ENCODE assay signal across 8 cellular contexts in genomic region chr12:49089831-49090773, GRCh38. TPM values are rescaled to one million over a fixed set of nuclear protein-coding genes. Genes with fewer than 3 reads are reported as not detected.
DNase-seq lines count a peak whose midpoint lies in the region; ATAC-seq, FAIRE-seq and TF ChIP-seq lines count a peak whose summit lies in the region.

No MANE protein-coding gene starts in this region.

- H3K36me3 ChIP-seq in HepG2 (replicated peaks in 1 of 2; ENCODE audit: control insufficient read depth in 1 of 2, insufficient read depth in 2 of 2, low read length in 2 of 2): no peaks in the 10 kb centered on the region

- no peak overlapping the region for H3K9ac ChIP-seq in HepG2 (ENCODE audit: insufficient read depth, low read depth, low read length)

- WGBS in HepG2 (ENCODE audit: low lambda C conversion rate): 19% methylated on average over 23 of the region's 87 CpGs

- no peaks in the 10 kb centered on the region for H3K9me3 ChIP-seq in HepG2 (ENCODE audit: low read length)

- POLR2A ChIA-PET in RWPE1 (lab: Yijun Ruan, JAX; ENCODE audit: low non-redundant PET): no interaction called here
- POLR2A ChIA-PET in HepG2 (lab: Yijun Ruan, JAX): no interaction called here

- no peak for TF ChIP-seq EP300 in HepG2 (IDR thresholded peaks at IDR 0.05; ENCODE audit: low read depth in 2 of 2, low read length in 2 of 2)
- TF ChIP-seq EP300 in HepG2 (CRISPR knock-in tag; IDR thresholded peaks at IDR 0.05; ENCODE audit: borderline replicate concordance): no peak

- peaks cover 12 to 70% of the 10 kb centered on the region in 2 experiments; a peak in 4 of 5 replicates for H3K27me3 ChIP-seq in HepG2 (ENCODE audit: control insufficient read depth in 1 of 2, insufficient read depth in 2 of 2, low read length in 2 of 2)

- no peak for TF ChIP-seq RAD21 in HepG2 (CRISPR knock-in tag; IDR thresholded peaks at IDR 0.05)

- no TSS peak for BruUV-seq in HepG2 (replicated peaks; lab: Mats Ljungman, UMichigan)

- H4K20me1 ChIP-seq in HepG2 (ENCODE audit: insufficient read depth, low read length): no peaks in the 10 kb centered on the region

- H3K4me2 ChIP-seq in HepG2 (ENCODE audit: low read depth, low read length): peak overlapping the region; percentile 59

- ATAC-seq in HepG2: peak; percentile 24

- in situ Hi-C loops in HepG2 (cut with HindIII; ENCODE audit: extremely low pct_ligation_motif_present, low pct_unique_long_range_greater_than_20kb): no loop called here

- intact Hi-C loops in HepG2 (cut with micrococcal nuclease; ENCODE audit: unreplicated experiment): no loop called here

- peaks cover 52% of the 10 kb centered on the region for H3K4me1 ChIP-seq in HepG2 (ENCODE audit: insufficient read depth, low read length)

- FAIRE-seq in HepG2 (lab: Jason Lieb, UNC): no peak

- TF ChIP-seq POLR2A in HepG2 (IDR thresholded peaks at IDR 0.05; ENCODE audit: insufficient read depth in 1 of 2, low read depth in 2 of 2, low read length in 2 of 2): no peak

- H3K79me2 ChIP-seq in HepG2 (ENCODE audit: insufficient read depth, low read length): no peaks in the 10 kb centered on the region

- TF ChIP-seq CTCF in RWPE1 (conservative IDR thresholded peaks at IDR 0.05; ENCODE audit: low read depth): peak; percentile 26
- peak; percentile 16 for TF ChIP-seq CTCF in cardiac fibroblast (IDR thresholded peaks at IDR 0.05; ENCODE audit: low read depth, low read length)
- TF ChIP-seq CTCF in HepG2 (CRISPR knock-in tag; IDR thresholded peaks at IDR 0.05): peak; percentile 44

- H3K27ac ChIP-seq in RWPE1 (no peak overlapping the region), HepG2 (ENCODE audit: extremely low read length, insufficient read depth, low read length) (no peak overlapping the region), substantia nigra (ENCODE audit: low read depth, low read length, poor library complexity, severe bottlenecking) (peak overlapping the region; percentile 26)

- DNase-seq in NCI-H510A treated with DMSO at 0.1 percent for 48 hours (lab: John Stamatoyannopoulos, UW) (peak; percentile 10), NCI-H510A (lab: John Stamatoyannopoulos, UW) (no peak), RWPE1 (ENCODE audit: low spot score) (no peak), cardiac fibroblast (ENCODE audit: low read depth in 2 of 2) (peak; percentile 58 to 59), HepG2 (ENCODE audit: low spot score) (no peak), substantia nigra (lab: John Stamatoyannopoulos, UW) (peak in 14 of 49 donors; percentile 7 to 55 (median 22)), D341Med (ENCODE audit: low spot score) (no peak), GM19238 (ENCODE audit: insufficient read length, low spot score) (no peak)

- CTCF ChIA-PET in RWPE1 (lab: Yijun Ruan, JAX): interaction anchor here (0.8 to 4.3 kb wide), 6 partner anchors 10 to 145 kb away, joined by 3 to 65 read pairs (median 19); partner anchors contain the start of gene LMBR1L
- CTCF ChIA-PET in HepG2 (lab: Yijun Ruan, JAX; ENCODE audit: low intra/inter-chr PET ratio, low total read pairs): interaction anchor here (3.0 kb wide), 1 partner anchor 30 kb away, joined by 30 read pairs; no protein-coding TSS in a partner anchor

- no peak overlapping the region for H2AFZ ChIP-seq in HepG2 (ENCODE audit: low read length)

- H3K4me3 ChIP-seq in cardiac fibroblast (replicated peaks in 1 of 2; ENCODE audit: low read depth in 2 of 2, low read length in 2 of 2) (peak overlapping the region; percentile 38 to 43), HepG2 (replicated peaks in 1 of 3; ENCODE audit: insufficient read depth in 1 of 3, low read depth in 2 of 3, low read length in 3 of 3) (peak overlapping the region in 1 of 3 experiments; percentile 51; a peak in 1 of 6 replicates)

RNA-seq across cellular contexts. Expression of gene DHH, which starts 4.5 kb away (rescaled TPM):
- not detected in 2 replicates for total RNA-seq in HepG2 (2016; rRNA removed; fragmentation: Illumina TruSeq; extraction: Trizol)
- total RNA-seq in HepG2 (2016; cell fraction: cytosol; rRNA removed; fragmentation: Illumina TruSeq; extraction: Trizol; ENCODE audit: low read depth): not detected in 2 replicates
- not detected in 2 replicates for total RNA-seq in HepG2 (2016; cell fraction: insoluble cytoplasmic fraction; rRNA removed; fragmentation: Illumina TruSeq; extraction: Trizol)
- total RNA-seq in HepG2 (2016; cell fraction: membrane; rRNA removed; fragmentation: Illumina TruSeq; extraction: Trizol): not detected in 2 replicates
- total RNA-seq in HepG2 (2016; cell fraction: nucleus; rRNA removed; fragmentation: Illumina TruSeq; extraction: Trizol): not detected in 2 replicates
- not detected in 2 replicates for polyA plus RNA-seq in HepG2 (2011; rRNA removed)
- not detected in 2 replicates for polyA plus RNA-seq in HepG2 (2011; cell fraction: cytosol; rRNA removed)
- 0.03 and 0.10 TPM in 2 replicates for polyA plus RNA-seq in HepG2 (2011; cell fraction: nucleus; rRNA removed)
- polyA plus RNA-seq in HepG2 (2012): not detected in 2 replicates
- polyA plus RNA-seq in HepG2 (2016; cell fraction: cytosol; fragmentation: Illumina TruSeq; extraction: Trizol; ENCODE audit: low read depth): not detected in 2 replicates
- not detected in 2 replicates for polyA plus RNA-seq in HepG2 (2016; cell fraction: insoluble cytoplasmic fraction; fragmentation: Illumina TruSeq; extraction: Trizol; ENCODE audit: low read depth)
- polyA plus RNA-seq in HepG2 (2016; cell fraction: membrane; fragmentation: Illumina TruSeq; extraction: Trizol; ENCODE audit: low read depth): not detected in 2 replicates
- not detected in 2 replicates for polyA plus RNA-seq in HepG2 (2016; cell fraction: nucleus; fragmentation: Illumina TruSeq; extraction: Trizol; ENCODE audit: insufficient read depth, low read depth)
- polyA minus RNA-seq in HepG2 (2011; rRNA and poly(A)+ RNA removed; ENCODE audit: low replicate concordance): 0.07 TPM in 1 of 2 replicates, not detected in the other
- not detected in 2 replicates for polyA minus RNA-seq in HepG2 (2011; cell fraction: cytosol; rRNA and poly(A)+ RNA removed)
- 0.12 TPM in 1 of 2 replicates, not detected in the other for polyA minus RNA-seq in HepG2 (2011; cell fraction: nucleus; rRNA and poly(A)+ RNA removed)

RNA-seq across cellular contexts. Expression of gene RHEBL1, which starts 20.3 kb away (rescaled TPM):
- total RNA-seq in HepG2 (2016; rRNA removed; fragmentation: Illumina TruSeq; extraction: Trizol): 1.4 and 1.6 TPM in 2 replicates
- 0.71 and 0.79 TPM in 2 replicates for total RNA-seq in HepG2 (2016; cell fraction: cytosol; rRNA removed; fragmentation: Illumina TruSeq; extraction: Trizol; ENCODE audit: low read depth)
- total RNA-seq in HepG2 (2016; cell fraction: insoluble cytoplasmic fraction; rRNA removed; fragmentation: Illumina TruSeq; extraction: Trizol): 1.5 and 1.9 TPM in 2 replicates
- 0.62 and 1.0 TPM in 2 replicates for total RNA-seq in HepG2 (2016; cell fraction: membrane; rRNA removed; fragmentation: Illumina TruSeq; extraction: Trizol)
- 0.75 and 1.0 TPM in 2 replicates for total RNA-seq in HepG2 (2016; cell fraction: nucleus; rRNA removed; fragmentation: Illumina TruSeq; extraction: Trizol)
- polyA plus RNA-seq in HepG2 (2011; rRNA removed): 2.5 and 2.9 TPM in 2 replicates
- 2.7 and 2.8 TPM in 2 replicates for polyA plus RNA-seq in HepG2 (2011; cell fraction: cytosol; rRNA removed)
- polyA plus RNA-seq in HepG2 (2011; cell fraction: nucleus; rRNA removed): 2.0 and 2.7 TPM in 2 replicates
- 2.3 and 3.2 TPM in 2 replicates for polyA plus RNA-seq in HepG2 (2012)
- polyA plus RNA-seq in HepG2 (2016; cell fraction: cytosol; fragmentation: Illumina TruSeq; extraction: Trizol; ENCODE audit: low read depth): 0.21 and 0.42 TPM in 2 replicates
- 1.2 and 1.3 TPM in 2 replicates for polyA plus RNA-seq in HepG2 (2016; cell fraction: insoluble cytoplasmic fraction; fragmentation: Illumina TruSeq; extraction: Trizol; ENCODE audit: low read depth)
- polyA plus RNA-seq in HepG2 (2016; cell fraction: membrane; fragmentation: Illumina TruSeq; extraction: Trizol; ENCODE audit: low read depth): 0.52 and 0.79 TPM in 2 replicates
- polyA plus RNA-seq in HepG2 (2016; cell fraction: nucleus; fragmentation: Illumina TruSeq; extraction: Trizol; ENCODE audit: insufficient read depth, low read depth): 1.3 and 1.8 TPM in 2 replicates
- polyA minus RNA-seq in HepG2 (2011; rRNA and poly(A)+ RNA removed; ENCODE audit: low replicate concordance): 4.3 TPM in 2 replicates
- polyA minus RNA-seq in HepG2 (2011; cell fraction: cytosol; rRNA and poly(A)+ RNA removed): 0.88 and 0.89 TPM in 2 replicates
- 0.62 and 0.90 TPM in 2 replicates for polyA minus RNA-seq in HepG2 (2011; cell fraction: nucleus; rRNA and poly(A)+ RNA removed)

RNA-seq across cellular contexts. Expression of gene LMBR1L, which starts 20.5 kb away (rescaled TPM):
- total RNA-seq in HepG2 (2016; rRNA removed; fragmentation: Illumina TruSeq; extraction: Trizol): 7.3 and 12.2 TPM in 2 replicates
- total RNA-seq in HepG2 (2016; cell fraction: cytosol; rRNA removed; fragmentation: Illumina TruSeq; extraction: Trizol; ENCODE audit: low read depth): 9.1 and 9.7 TPM in 2 replicates
- total RNA-seq in HepG2 (2016; cell fraction: insoluble cytoplasmic fraction; rRNA removed; fragmentation: Illumina TruSeq; extraction: Trizol): 5.5 and 14.0 TPM in 2 replicates
- total RNA-seq in HepG2 (2016; cell fraction: membrane; rRNA removed; fragmentation: Illumina TruSeq; extraction: Trizol): 8.8 and 9.7 TPM in 2 replicates
- total RNA-seq in HepG2 (2016; cell fraction: nucleus; rRNA removed; fragmentation: Illumina TruSeq; extraction: Trizol): 21.8 and 27.5 TPM in 2 replicates
- polyA plus RNA-seq in HepG2 (2011; rRNA removed): 65.9 and 79.6 TPM in 2 replicates
- polyA plus RNA-seq in HepG2 (2011; cell fraction: cytosol; rRNA removed): 25.4 and 26.4 TPM in 2 replicates
- 362 and 407 TPM in 2 replicates for polyA plus RNA-seq in HepG2 (2011; cell fraction: nucleus; rRNA removed)
- polyA plus RNA-seq in HepG2 (2012): 51.5 and 57.5 TPM in 2 replicates
- 2.1 and 2.4 TPM in 2 replicates for polyA plus RNA-seq in HepG2 (2016; cell fraction: cytosol; fragmentation: Illumina TruSeq; extraction: Trizol; ENCODE audit: low read depth)
- polyA plus RNA-seq in HepG2 (2016; cell fraction: insoluble cytoplasmic fraction; fragmentation: Illumina TruSeq; extraction: Trizol; ENCODE audit: low read depth): 4.7 TPM in 2 replicates
- 5.1 and 8.4 TPM in 2 replicates for polyA plus RNA-seq in HepG2 (2016; cell fraction: membrane; fragmentation: Illumina TruSeq; extraction: Trizol; ENCODE audit: low read depth)
- 41.9 and 51.4 TPM in 2 replicates for polyA plus RNA-seq in HepG2 (2016; cell fraction: nucleus; fragmentation: Illumina TruSeq; extraction: Trizol; ENCODE audit: insufficient read depth, low read depth)
- polyA minus RNA-seq in HepG2 (2011; rRNA and poly(A)+ RNA removed; ENCODE audit: low replicate concordance): 29.1 and 80.1 TPM in 2 replicates
- 14.6 and 15.4 TPM in 2 replicates for polyA minus RNA-seq in HepG2 (2011; cell fraction: cytosol; rRNA and poly(A)+ RNA removed)
- 87.2 and 109 TPM in 2 replicates for polyA minus RNA-seq in HepG2 (2011; cell fraction: nucleus; rRNA and poly(A)+ RNA removed)

RNA-seq across cellular contexts. Expression of gene KMT2D, which starts 29.5 kb away (rescaled TPM):
- 10.4 and 25.7 TPM in 2 replicates for total RNA-seq in HepG2 (2016; rRNA removed; fragmentation: Illumina TruSeq; extraction: Trizol)
- total RNA-seq in HepG2 (2016; cell fraction: cytosol; rRNA removed; fragmentation: Illumina TruSeq; extraction: Trizol; ENCODE audit: low read depth): 3.8 and 5.1 TPM in 2 replicates
- 9.4 and 20.2 TPM in 2 replicates for total RNA-seq in HepG2 (2016; cell fraction: insoluble cytoplasmic fraction; rRNA removed; fragmentation: Illumina TruSeq; extraction: Trizol)
- total RNA-seq in HepG2 (2016; cell fraction: membrane; rRNA removed; fragmentation: Illumina TruSeq; extraction: Trizol): 7.5 and 9.1 TPM in 2 replicates
- total RNA-seq in HepG2 (2016; cell fraction: nucleus; rRNA removed; fragmentation: Illumina TruSeq; extraction: Trizol): 25.5 and 28.3 TPM in 2 replicates
- 8.1 and 8.2 TPM in 2 replicates for polyA plus RNA-seq in HepG2 (2011; rRNA removed)
- polyA plus RNA-seq in HepG2 (2011; cell fraction: cytosol; rRNA removed): 5.0 and 6.5 TPM in 2 replicates
- 41.1 and 48.4 TPM in 2 replicates for polyA plus RNA-seq in HepG2 (2011; cell fraction: nucleus; rRNA removed)
- polyA plus RNA-seq in HepG2 (2012): 20.0 and 20.6 TPM in 2 replicates
- 0.52 and 0.66 TPM in 2 replicates for polyA plus RNA-seq in HepG2 (2016; cell fraction: cytosol; fragmentation: Illumina TruSeq; extraction: Trizol; ENCODE audit: low read depth)
- 18.4 and 23.1 TPM in 2 replicates for polyA plus RNA-seq in HepG2 (2016; cell fraction: insoluble cytoplasmic fraction; fragmentation: Illumina TruSeq; extraction: Trizol; ENCODE audit: low read depth)
- polyA plus RNA-seq in HepG2 (2016; cell fraction: membrane; fragmentation: Illumina TruSeq; extraction: Trizol; ENCODE audit: low read depth): 1.3 and 2.4 TPM in 2 replicates
- 78.2 and 102 TPM in 2 replicates for polyA plus RNA-seq in HepG2 (2016; cell fraction: nucleus; fragmentation: Illumina TruSeq; extraction: Trizol; ENCODE audit: insufficient read depth, low read depth)
- 12.2 and 28.0 TPM in 2 replicates for polyA minus RNA-seq in HepG2 (2011; rRNA and poly(A)+ RNA removed; ENCODE audit: low replicate concordance)
- 19.4 and 23.5 TPM in 2 replicates for polyA minus RNA-seq in HepG2 (2011; cell fraction: cytosol; rRNA and poly(A)+ RNA removed)
- 32.2 and 33.3 TPM in 2 replicates for polyA minus RNA-seq in HepG2 (2011; cell fraction: nucleus; rRNA and poly(A)+ RNA removed)

RNA-seq across cellular contexts. Expression of gene TUBA1B, which starts 41.1 kb away (rescaled TPM):
- total RNA-seq in HepG2 (2016; rRNA removed; fragmentation: Illumina TruSeq; extraction: Trizol): 1,275 and 1,742 TPM in 2 replicates
- 206 and 211 TPM in 2 replicates for total RNA-seq in HepG2 (2016; cell fraction: cytosol; rRNA removed; fragmentation: Illumina TruSeq; extraction: Trizol; ENCODE audit: low read depth)
- 1,254 and 1,746 TPM in 2 replicates for total RNA-seq in HepG2 (2016; cell fraction: insoluble cytoplasmic fraction; rRNA removed; fragmentation: Illumina TruSeq; extraction: Trizol)
- 303 and 313 TPM in 2 replicates for total RNA-seq in HepG2 (2016; cell fraction: membrane; rRNA removed; fragmentation: Illumina TruSeq; extraction: Trizol)
- total RNA-seq in HepG2 (2016; cell fraction: nucleus; rRNA removed; fragmentation: Illumina TruSeq; extraction: Trizol): 412 and 422 TPM in 2 replicates
- polyA plus RNA-seq in HepG2 (2011; rRNA removed): 1,008 and 1,353 TPM in 2 replicates
- 1,199 and 1,413 TPM in 2 replicates for polyA plus RNA-seq in HepG2 (2011; cell fraction: cytosol; rRNA removed)
- polyA plus RNA-seq in HepG2 (2011; cell fraction: nucleus; rRNA removed): 271 and 295 TPM in 2 replicates
- polyA plus RNA-seq in HepG2 (2012): 414 and 527 TPM in 2 replicates
- polyA plus RNA-seq in HepG2 (2016; cell fraction: cytosol; fragmentation: Illumina TruSeq; extraction: Trizol; ENCODE audit: low read depth): 236 and 258 TPM in 2 replicates
- polyA plus RNA-seq in HepG2 (2016; cell fraction: insoluble cytoplasmic fraction; fragmentation: Illumina TruSeq; extraction: Trizol; ENCODE audit: low read depth): 2,014 and 2,064 TPM in 2 replicates
- 268 and 293 TPM in 2 replicates for polyA plus RNA-seq in HepG2 (2016; cell fraction: membrane; fragmentation: Illumina TruSeq; extraction: Trizol; ENCODE audit: low read depth)
- 567 and 603 TPM in 2 replicates for polyA plus RNA-seq in HepG2 (2016; cell fraction: nucleus; fragmentation: Illumina TruSeq; extraction: Trizol; ENCODE audit: insufficient read depth, low read depth)
- polyA minus RNA-seq in HepG2 (2011; rRNA and poly(A)+ RNA removed; ENCODE audit: low replicate concordance): 2,124 and 7,641 TPM in 2 replicates
- polyA minus RNA-seq in HepG2 (2011; cell fraction: cytosol; rRNA and poly(A)+ RNA removed): 381 and 450 TPM in 2 replicates
- 183 and 194 TPM in 2 replicates for polyA minus RNA-seq in HepG2 (2011; cell fraction: nucleus; rRNA and poly(A)+ RNA removed)

Comparison
In these comparisons a context has a peak if more than half of its experiments do, and no peak if none do; other contexts are left out.
1. DNase-seq: peak in NCI-H510A treated with DMSO at 0.1 percent for 48 hours (single experiment) and cardiac fibroblast (2 of 2); none in NCI-H510A (single experiment), RWPE1 (single experiment), HepG2 (single experiment), D341Med (single experiment) and GM19238 (single experiment).
2. Peak in every context shown above with its lines, with median percentiles within 50 percentile points of each other: CTCF ChIP-seq.